In the genomic region with DNA sequence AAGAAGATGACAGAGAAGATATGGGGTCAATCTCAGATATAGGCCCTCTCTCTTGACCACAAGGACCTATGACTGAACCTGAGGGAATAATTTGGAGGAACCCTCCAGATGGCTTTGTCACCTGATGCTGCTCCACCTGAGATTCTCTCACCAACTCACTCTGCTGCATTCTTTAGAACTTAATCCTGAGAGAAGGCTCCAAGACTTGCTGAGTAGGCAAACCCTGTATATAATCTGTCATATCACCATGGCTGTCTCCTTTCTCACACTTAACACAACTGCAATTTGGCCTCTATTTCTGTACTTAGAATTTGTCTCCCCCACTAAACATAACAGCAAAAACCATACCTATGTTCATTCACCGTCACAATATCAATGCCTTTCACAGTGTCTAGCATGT, we compare ENCODE assay signal across 17 cellular contexts.
"Had no signal": no experiment of that assay in that cellular context is flagged by ENCODE, and none has a peak within 500 bp of the region (broad histone marks: within the 10 kb centered on the region; RNA-seq: fewer than 3 reads in every experiment).

No MANE protein-coding gene starts in this region.

- H3K36me3 ChIP-seq: Peyer's patch, SJCRH30 had no signal

- H2AFZ ChIP-seq: PC-9 had no signal

- ATAC-seq: Right ventricle myocardium inferior, SK-N-SH treated with all-trans-retinoic acid at 6 μM for 48 hours had no signal

- H3K4me2 ChIP-seq: PC-9 had no signal

- H3K36me3 Mint-ChIP-seq: IgD-negative memory B cell had no signal

- H3K4me1 ChIP-seq: Peyer's patch, SJCRH30 had no signal

- H3K27me3 ChIP-seq: Peyer's patch, SJCRH30 had no signal

- H3K4me3 Mint-ChIP-seq: IgD-negative memory B cell had no signal

- H3K4me3 ChIP-seq: PC-9, Peyer's patch, SJCRH30 had no signal

- H3K27ac Mint-ChIP-seq: IgD-negative memory B cell had no signal

- H3K27ac ChIP-seq: PC-9, Peyer's patch, SJCRH30 had no signal

- DNase-seq: NCI-H1092; NCI-H1694 treated with DMSO at 0.1 percent for 48 hours; NCI-H1930; NCI-H2107; NCI-H2227 treated with DMSO at 0.1 percent for 48 hours; NCI-H524; NCI-H526 treated with DMSO at 0.1 percent for 48 hours; NCI-H774; NK-92 treated with Interleukin-12 subunit alpha and Interleukin-12 subunit beta, amount 100 ng/mL, for 24 hours; PC-9; Peyer's patch; SHP77 treated with DMSO at 0.1 percent for 48 hours; SJCRH30; T-helper 1 cell had no signal
